Comparison of ENCODE assay signal across 2 cellular contexts in genomic region chr19:49157445-49158224, GRCh38.
TF ChIP-seq lines count a peak whose summit lies in the region.

TSS of gene TRPM4 (plus strand) at chr19:49157792. CDS start at chr19:49157867, 75 bp downstream.

TF ChIP-seq in A549, 52 proteins besides CTCF, POLR2A, EP300 and RAD21 (continued from another document):
- TF ChIP-seq HMGXB4 (CRISPR knock-in tag; IDR thresholded peaks at IDR 0.05; ENCODE audit: borderline replicate concordance) = no peak
- TF ChIP-seq MYC (IDR thresholded peaks at IDR 0.05; ENCODE audit: borderline replicate concordance, low read length) = 0 out of 2 replicates have a peak, but pooled peaks have one; percentile 33

TF ChIP-seq in HEK293, 187 proteins besides CTCF, POLR2A, EP300 and RAD21 (continued from another document and continues in another):
- TF ChIP-seq ZBTB49 (tag by site-specific recombination; IDR thresholded peaks at IDR 0.05; ENCODE audit: low read depth) = no peak
- 0 out of 2 replicates have a peak, but pooled peaks have one; percentile 19 for TF ChIP-seq ZNF580 (tag by site-specific recombination; IDR thresholded peaks at IDR 0.05)
- no peak for TF ChIP-seq HOXD13 (CRISPR knock-in tag; IDR thresholded peaks at IDR 0.05; ENCODE audit: borderline replicate concordance)
- no peak for TF ChIP-seq ZNF654 (tag by site-specific recombination; IDR thresholded peaks at IDR 0.05; ENCODE audit: low read depth)
- no peak for TF ChIP-seq ZNF830 (tag by site-specific recombination; IDR thresholded peaks at IDR 0.05; ENCODE audit: low read depth)
- 0 out of 2 replicates have a peak, but pooled peaks have one; percentile 7 for TF ChIP-seq ZBTB48 (tag by site-specific recombination; IDR thresholded peaks at IDR 0.05)
- TF ChIP-seq SP3 (tag by site-specific recombination; IDR thresholded peaks at IDR 0.05) = peak; percentile 62
- 0 out of 2 replicates have a peak, but pooled peaks have one; percentile 8 for TF ChIP-seq ZNF792 (tag by site-specific recombination; IDR thresholded peaks at IDR 0.05)
- TF ChIP-seq GLI4 (tag by site-specific recombination; IDR thresholded peaks at IDR 0.05) = 0 out of 2 replicates have a peak, but pooled peaks have one; percentile 20
- TF ChIP-seq ZNF843 (tag by site-specific recombination; IDR thresholded peaks at IDR 0.05) = peak; percentile 13; the same call in 1 of the 2 replicates
- no peak; the same call in 1 of the 2 replicates for TF ChIP-seq REPIN1 (tag by site-specific recombination; IDR thresholded peaks at IDR 0.05; ENCODE audit: low read depth)
- TF ChIP-seq ZNF600 (tag by site-specific recombination; IDR thresholded peaks at IDR 0.05) = peak; percentile 98
- no peak for TF ChIP-seq ZNF549 (tag by site-specific recombination; IDR thresholded peaks at IDR 0.05)
- peak; percentile 87 for TF ChIP-seq SP2 (tag by site-specific recombination; IDR thresholded peaks at IDR 0.05)
- peak; percentile 50 for TF ChIP-seq IKZF3 (tag by site-specific recombination; IDR thresholded peaks at IDR 0.05)
- peak; percentile 43; the same call in 1 of the 2 replicates for TF ChIP-seq PRDM10 (tag by site-specific recombination; IDR thresholded peaks at IDR 0.05)
- TF ChIP-seq SETDB1 (IDR thresholded peaks at IDR 0.05; ENCODE audit: insufficient read length, low read length) = no peak
- peak; percentile 39; the same call in 1 of the 2 replicates for TF ChIP-seq ZBTB11 (tag by site-specific recombination; conservative IDR thresholded peaks at IDR 0.05; ENCODE audit: low read depth)
- TF ChIP-seq SP7 (tag by site-specific recombination; IDR thresholded peaks at IDR 0.05) = peak; percentile 69
- no peak for TF ChIP-seq REST (tag by site-specific recombination; IDR thresholded peaks at IDR 0.05)
- no peak for TF ChIP-seq ZNF366 (tag by site-specific recombination; conservative IDR thresholded peaks at IDR 0.05)
- TF ChIP-seq BCL11A (tag by site-specific recombination; IDR thresholded peaks at IDR 0.05; ENCODE audit: low read depth) = peak; percentile 56
- 0 out of 2 replicates have a peak, but pooled peaks have one; percentile 49 for TF ChIP-seq ZNF692 (tag by site-specific recombination; IDR thresholded peaks at IDR 0.05)
- 0 out of 2 replicates have a peak, but pooled peaks have one; percentile 29 for TF ChIP-seq ZSCAN30 (tag by site-specific recombination; IDR thresholded peaks at IDR 0.05)
- 0 out of 2 replicates have a peak, but pooled peaks have one; percentile 52 for TF ChIP-seq ZNF2 (tag by site-specific recombination; IDR thresholded peaks at IDR 0.05)
- TF ChIP-seq ZXDB (tag by site-specific recombination; IDR thresholded peaks at IDR 0.05) = 0 out of 2 replicates have a peak, but pooled peaks have one; percentile 58
- peak; percentile 77 for TF ChIP-seq ZBTB6 (tag by site-specific recombination; IDR thresholded peaks at IDR 0.05)
- no peak for TF ChIP-seq GLI2 (tag by site-specific recombination; IDR thresholded peaks at IDR 0.05; ENCODE audit: borderline replicate concordance, low read depth)
- 0 out of 2 replicates have a peak, but pooled peaks have one; percentile 5 for TF ChIP-seq ZIC2 (tag by site-specific recombination; IDR thresholded peaks at IDR 0.05)
- TF ChIP-seq YY2 (tag by site-specific recombination; IDR thresholded peaks at IDR 0.05) = no peak
- 0 out of 2 replicates have a peak, but pooled peaks have one; percentile 30 for TF ChIP-seq ZSCAN5A (tag by site-specific recombination; IDR thresholded peaks at IDR 0.05)
- peak; percentile 79; the same call in 1 of the 2 replicates for TF ChIP-seq KLF9 (tag by site-specific recombination; IDR thresholded peaks at IDR 0.05; ENCODE audit: low read depth)
- TF ChIP-seq ZNF133 (tag by site-specific recombination; IDR thresholded peaks at IDR 0.05) = no peak
- TF ChIP-seq ZNF214 (tag by site-specific recombination; IDR thresholded peaks at IDR 0.05; ENCODE audit: borderline replicate concordance) = no peak
- no peak for TF ChIP-seq ZSCAN4 (tag by site-specific recombination; IDR thresholded peaks at IDR 0.05)
